Comparison of ENCODE assay signal across 24 cellular contexts in genomic region chr10:124073642-124074377, GRCh38.
DNase-seq lines count a peak whose midpoint lies in the region; ATAC-seq lines count a peak whose summit lies in the region.
"Had no signal": no experiment of that assay in that cellular context is flagged by ENCODE, and none has a peak within 500 bp of the region (broad histone marks: within the 10 kb centered on the region; RNA-seq: fewer than 3 reads in every experiment).

No MANE protein-coding gene starts in this region.

- H3K36me3 Mint-ChIP-seq in stimulated activated memory B cell treated with anti-CD40 and anti-IgM and Interleukin-4, amounts not matched to agents 10 μg/mL and 1 μg/mL and 100 μg/mL, for 72 hours: no peaks in the 10 kb centered on the region
- H3K36me3 Mint-ChIP-seq: activated naive CD4-positive, alpha-beta T cell treated with anti-CD3 and anti-CD28 coated beads, Interleukin-2, amount 50 U/mL, for 24 hours; CD4-positive, alpha-beta memory T cell had no signal

- no peak overlapping the region for H3K4me3 Mint-ChIP-seq in stimulated activated memory B cell treated with anti-CD40 and anti-IgM and Interleukin-4, amounts not matched to agents 10 μg/mL and 1 μg/mL and 100 μg/mL, for 72 hours
- H3K4me3 Mint-ChIP-seq: activated CD4-positive, alpha-beta T cell treated with anti-CD3 and anti-CD28 coated beads for 36 hours; activated CD8-positive, alpha-beta T cell treated with anti-CD3 and anti-CD28 coated beads, Interleukin-2, amount 10 ng/mL, durations not matched to agents 7 days and 5 days; activated naive CD4-positive, alpha-beta T cell treated with anti-CD3 and anti-CD28 coated beads, Interleukin-2, amount 50 U/mL, for 24 hours; T-helper 2 cell treated with Interferon-gamma antibody and Interleukin-4, amounts not matched to agents 5 μg/mL and 100 μg/mL, for 36 hours had no signal

- peak overlapping the region; percentile 46 for H3K27ac Mint-ChIP-seq in stimulated activated memory B cell treated with anti-CD40 and anti-IgM and Interleukin-4, amounts not matched to agents 10 μg/mL and 1 μg/mL and 100 μg/mL, for 72 hours
- H3K27ac Mint-ChIP-seq: activated CD4-positive, alpha-beta T cell treated with anti-CD3 and anti-CD28 coated beads for 36 hours; activated naive CD4-positive, alpha-beta T cell treated with anti-CD3 and anti-CD28 coated beads, Interleukin-2, amount 50 U/mL, for 24 hours; T-helper 2 cell treated with Interferon-gamma antibody and Interleukin-4, amounts not matched to agents 5 μg/mL and 100 μg/mL, for 36 hours had no signal

- H3K27ac ChIP-seq in caudate nucleus (ENCODE audit: low read depth, low read length): peak overlapping the region; percentile 52
- H3K27ac ChIP-seq: brain microvascular endothelial cell, pancreas, thoracic aorta had no signal

- H3K27me3 Mint-ChIP-seq in stimulated activated memory B cell treated with anti-CD40 and anti-IgM and Interleukin-4, amounts not matched to agents 10 μg/mL and 1 μg/mL and 100 μg/mL, for 72 hours: no peaks in the 10 kb centered on the region

- H3K4me1 Mint-ChIP-seq in stimulated activated memory B cell treated with anti-CD40 and anti-IgM and Interleukin-4, amounts not matched to agents 10 μg/mL and 1 μg/mL and 100 μg/mL, for 72 hours: peaks cover 67% of the 10 kb centered on the region

- ATAC-seq in stimulated activated memory B cell treated with anti-CD40 and anti-IgM and Interleukin-4, amounts not matched to agents 10 μg/mL and 1 μg/mL and 100 μg/mL, for 72 hours: no peak
- ATAC-seq: GM12878, Panc1 had no signal

- H3K9me3 Mint-ChIP-seq in stimulated activated memory B cell treated with anti-CD40 and anti-IgM and Interleukin-4, amounts not matched to agents 10 μg/mL and 1 μg/mL and 100 μg/mL, for 72 hours: no peaks in the 10 kb centered on the region
- H3K9me3 Mint-ChIP-seq: activated naive CD4-positive, alpha-beta T cell treated with anti-CD3 and anti-CD28 coated beads, Interleukin-2, amount 50 U/mL, for 24 hours; CD4-positive, alpha-beta memory T cell; stimulated activated naive CD8-positive, alpha-beta T cell treated with anti-CD3 and anti-CD28 coated beads, Interleukin-15, amount 100 ng/mL, for 72 hours; T-helper 2 cell treated with Interferon-gamma antibody and Interleukin-4, amounts not matched to agents 5 μg/mL and 100 μg/mL, for 36 hours had no signal

- DNase-seq in NCI-H748 (lab: John Stamatoyannopoulos, UW; ENCODE audit: unreplicated experiment) (peak; percentile 32), NCI-H748 treated with DMSO at 0.1 percent for 48 hours (lab: John Stamatoyannopoulos, UW) (no peak), NCI-H1092 treated with DMSO at 0.1 percent for 48 hours (lab: John Stamatoyannopoulos, UW) (peak; percentile 9), caudate nucleus (lab: John Stamatoyannopoulos, UW) (no peak), NCI-H226 (no peak), NCI-H2081 treated with DMSO at 0.1 percent for 48 hours (lab: John Stamatoyannopoulos, UW) (no peak)
- no peak for DNase-seq in stimulated activated CD4-positive, alpha-beta T cell treated with anti-CD3 and anti-CD28 coated beads, Interleukin-4, amount 100 ng/mL, for 1 hour
- DNase-seq: brain microvascular endothelial cell; foreskin melanocyte; NCI-H2171; NCI-H510A treated with DMSO at 0.1 percent for 48 hours; pancreas; retina; SHP77; stimulated activated naive CD8-positive, alpha-beta T cell treated with anti-CD3 and anti-CD28 coated beads, Interleukin-15, amount 100 ng/mL, for 72 hours had no signal

Comparison
In these comparisons a context has a peak if more than half of its experiments do, and no peak if none do; other contexts are left out.
1. DNase-seq: peak in NCI-H748 (single experiment) and NCI-H1092 treated with DMSO at 0.1 percent for 48 hours (single experiment); none in NCI-H748 treated with DMSO at 0.1 percent for 48 hours (single experiment), caudate nucleus (0 of 61), NCI-H226 (single experiment), NCI-H2081 treated with DMSO at 0.1 percent for 48 hours (single experiment) and stimulated activated CD4-positive, alpha-beta T cell treated with anti-CD3 and anti-CD28 coated beads, Interleukin-4, amount 100 ng/mL, for 1 hour (single experiment).